In genomic region chr5:141692919-141693848, GRCh38 we compare ENCODE assay signal across 8 cellular contexts. TPM values are rescaled to one million over a fixed set of nuclear protein-coding genes. Genes with fewer than 3 reads are reported as not detected.
DNase-seq lines count a peak whose midpoint lies in the region; ATAC-seq and TF ChIP-seq lines count a peak whose summit lies in the region.

No MANE protein-coding gene starts in this region.

- DNase-seq in SHP77 (lab: John Stamatoyannopoulos, UW) = peak; percentile 47 to 61
- no peak for DNase-seq in SHP77 treated with DMSO at 0.1 percent for 48 hours (lab: John Stamatoyannopoulos, UW)
- peak; percentile 54 for DNase-seq in activated T-helper 2 cell treated with anti-CD3 and anti-CD28 coated beads, Interferon-gamma antibody, Interleukin-2, Interleukin-4, amounts not matched to agents 10 μg/mL and 5 μg/mL and 100 μg/mL, durations not matched to agents 14 hours and 24 hours and 36 hours (ENCODE audit: low spot score)
- DNase-seq in mesothelial cell of epicardium (ENCODE audit: low spot score in 2 of 2, unreplicated experiment in 2 of 2) = no peak
- peak; percentile 67 for DNase-seq in ureter (ENCODE audit: low spot score)
- DNase-seq in NCI-H446 treated with DMSO at 0.1 percent for 48 hours (lab: John Stamatoyannopoulos, UW) = no peak

- H3K27me3 Mint-ChIP-seq in activated T-helper 2 cell treated with anti-CD3 and anti-CD28 coated beads, Interferon-gamma antibody, Interleukin-2, Interleukin-4, amounts not matched to agents 10 μg/mL and 5 μg/mL and 100 μg/mL, durations not matched to agents 14 hours and 24 hours and 36 hours (ENCODE audit: low read depth) = peaks cover 37% of the 10 kb centered on the region
- peaks cover 58% of the 10 kb centered on the region for H3K27me3 Mint-ChIP-seq in mesothelial cell of epicardium (ENCODE audit: low read depth)

- intact Hi-C loops in activated T-helper 2 cell treated with anti-CD3 and anti-CD28 coated beads, Interferon-gamma antibody, Interleukin-2, Interleukin-4, amounts not matched to agents 10 μg/mL and 5 μg/mL and 100 μg/mL, durations not matched to agents 14 hours and 24 hours and 36 hours (cut with micrococcal nuclease) = loop anchor here (1.0 to 10.0 kb wide), 7 partner anchors 10 to 452 kb away; partner anchors contain the start of gene RNF14

- H3K27ac Mint-ChIP-seq in activated T-helper 2 cell treated with anti-CD3 and anti-CD28 coated beads, Interferon-gamma antibody, Interleukin-2, Interleukin-4, amounts not matched to agents 10 μg/mL and 5 μg/mL and 100 μg/mL, durations not matched to agents 14 hours and 24 hours and 36 hours = peak overlapping the region; percentile 72
- H3K27ac Mint-ChIP-seq in mesothelial cell of epicardium = no peak overlapping the region

- H3K4me3 Mint-ChIP-seq in activated T-helper 2 cell treated with anti-CD3 and anti-CD28 coated beads, Interferon-gamma antibody, Interleukin-2, Interleukin-4, amounts not matched to agents 10 μg/mL and 5 μg/mL and 100 μg/mL, durations not matched to agents 14 hours and 24 hours and 36 hours (ENCODE audit: low read depth) = peak overlapping the region; percentile 80
- peak overlapping the region; percentile 67 for H3K4me3 Mint-ChIP-seq in mesothelial cell of epicardium

- H3K36me3 Mint-ChIP-seq in activated T-helper 2 cell treated with anti-CD3 and anti-CD28 coated beads, Interferon-gamma antibody, Interleukin-2, Interleukin-4, amounts not matched to agents 10 μg/mL and 5 μg/mL and 100 μg/mL, durations not matched to agents 14 hours and 24 hours and 36 hours (ENCODE audit: low read depth) = no peaks in the 10 kb centered on the region
- H3K36me3 Mint-ChIP-seq in mesothelial cell of epicardium = no peaks in the 10 kb centered on the region

- ATAC-seq in GM19324 (IDR thresholded peaks at IDR 0.05; ENCODE audit: low FRiP score, unreplicated experiment) = no peak
- no peak for ATAC-seq in GM18868 (IDR thresholded peaks at IDR 0.05; ENCODE audit: unreplicated experiment)

- peaks cover 29% of the 10 kb centered on the region for H3K4me1 Mint-ChIP-seq in activated T-helper 2 cell treated with anti-CD3 and anti-CD28 coated beads, Interferon-gamma antibody, Interleukin-2, Interleukin-4, amounts not matched to agents 10 μg/mL and 5 μg/mL and 100 μg/mL, durations not matched to agents 14 hours and 24 hours and 36 hours (ENCODE audit: low read depth)
- peaks cover 9% of the 10 kb centered on the region for H3K4me1 Mint-ChIP-seq in mesothelial cell of epicardium

- TF ChIP-seq CTCF in mesothelial cell of epicardium (IDR thresholded peaks at IDR 0.05; ENCODE audit: unreplicated experiment) = no peak

- H3K9me3 Mint-ChIP-seq in activated T-helper 2 cell treated with anti-CD3 and anti-CD28 coated beads, Interferon-gamma antibody, Interleukin-2, Interleukin-4, amounts not matched to agents 10 μg/mL and 5 μg/mL and 100 μg/mL, durations not matched to agents 14 hours and 24 hours and 36 hours = no peaks in the 10 kb centered on the region
- H3K9me3 Mint-ChIP-seq in mesothelial cell of epicardium = no peaks in the 10 kb centered on the region

RNA-seq across cellular contexts. Expression of gene ARAP3, which starts 11.2 kb away (rescaled TPM):
- 9.9 and 10.5 TPM in 2 replicates for total RNA-seq in activated T-helper 2 cell treated with anti-CD3 and anti-CD28 coated beads, Interferon-gamma antibody, Interleukin-2, Interleukin-4, amounts not matched to agents 10 μg/mL and 5 μg/mL and 100 μg/mL, durations not matched to agents 14 hours and 24 hours and 36 hours
- total RNA-seq in mesothelial cell of epicardium (50.9 to 53.8 TPM (median 51.8 TPM) in 3 replicates), ureter (39.2 TPM)

RNA-seq across cellular contexts. Expression of gene FCHSD1, which starts 42.0 kb away (rescaled TPM):
- total RNA-seq in activated T-helper 2 cell treated with anti-CD3 and anti-CD28 coated beads, Interferon-gamma antibody, Interleukin-2, Interleukin-4, amounts not matched to agents 10 μg/mL and 5 μg/mL and 100 μg/mL, durations not matched to agents 14 hours and 24 hours and 36 hours = 37.4 and 42.8 TPM in 2 replicates
- total RNA-seq in mesothelial cell of epicardium (48.6 to 52.0 TPM (median 51.5 TPM) in 3 replicates), ureter (33.5 TPM)

RNA-seq across cellular contexts. Expression of gene RELL2, which starts 56.4 kb away (rescaled TPM):
- 15.9 and 16.1 TPM in 2 replicates for total RNA-seq in activated T-helper 2 cell treated with anti-CD3 and anti-CD28 coated beads, Interferon-gamma antibody, Interleukin-2, Interleukin-4, amounts not matched to agents 10 μg/mL and 5 μg/mL and 100 μg/mL, durations not matched to agents 14 hours and 24 hours and 36 hours
- total RNA-seq in mesothelial cell of epicardium = 3.9 to 4.6 TPM (median 4.6 TPM) in 3 replicates
- 4.4 TPM for total RNA-seq in ureter

RNA-seq across cellular contexts. Expression of gene HDAC3, which starts 56.5 kb away (rescaled TPM):
- 92.4 and 95.2 TPM in 2 replicates for total RNA-seq in activated T-helper 2 cell treated with anti-CD3 and anti-CD28 coated beads, Interferon-gamma antibody, Interleukin-2, Interleukin-4, amounts not matched to agents 10 μg/mL and 5 μg/mL and 100 μg/mL, durations not matched to agents 14 hours and 24 hours and 36 hours
- total RNA-seq in mesothelial cell of epicardium (96.0 to 108 TPM (median 102 TPM) in 3 replicates), ureter (56.0 TPM)

Comparison
In these comparisons a context has a peak if more than half of its experiments do, and no peak if none do; other contexts are left out.
1. DNase-seq: peak in SHP77 (2 of 2), activated T-helper 2 cell treated with anti-CD3 and anti-CD28 coated beads, Interferon-gamma antibody, Interleukin-2, Interleukin-4, amounts not matched to agents 10 μg/mL and 5 μg/mL and 100 μg/mL, durations not matched to agents 14 hours and 24 hours and 36 hours (single experiment) and ureter (single experiment); none in SHP77 treated with DMSO at 0.1 percent for 48 hours (single experiment), mesothelial cell of epicardium (0 of 2) and NCI-H446 treated with DMSO at 0.1 percent for 48 hours (single experiment).